In the genomic region with DNA sequence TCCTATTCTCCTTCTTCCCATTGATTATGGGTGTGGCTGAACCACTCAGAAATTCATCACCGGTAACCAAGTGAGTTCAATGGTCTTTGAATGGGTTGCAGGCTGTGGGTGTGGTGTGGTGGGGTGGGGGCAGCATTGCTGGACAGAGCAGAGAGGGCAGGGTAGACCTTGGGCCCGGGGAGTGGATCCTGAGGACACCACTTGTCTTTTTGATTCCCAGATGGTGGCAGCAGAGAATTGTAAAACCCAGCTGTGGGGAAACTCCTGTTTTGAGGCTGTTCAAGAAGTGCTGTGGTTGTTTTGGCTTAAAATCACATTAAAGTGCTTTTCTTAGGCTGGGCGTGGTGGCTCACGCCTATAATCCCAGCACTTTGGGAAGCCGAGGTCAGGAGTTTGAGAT, we compare ENCODE assay signal across 8 cellular contexts. TPM values are rescaled to one million over a fixed set of nuclear protein-coding genes. Genes with fewer than 3 reads are reported as not detected.
DNase-seq lines count a peak whose midpoint lies in the region; ATAC-seq and TF ChIP-seq lines count a peak whose summit lies in the region.

No MANE protein-coding gene starts in this region.

- H3K9me3 ChIP-seq in OCI-LY1 (ENCODE audit: low read length): no peaks in the 10 kb centered on the region

- CTCF ChIA-PET in activated CD8-positive, alpha-beta T cell treated with anti-CD3 and anti-CD28 coated beads for 36 hours (lab: Charles Lee): interaction anchor here (0.8 to 1.6 kb wide), 5 partner anchors 12 to 257 kb away, joined by 3 to 5 read pairs (median 3); no protein-coding TSS in a partner anchor
- CTCF ChIA-PET in activated CD8-positive, alpha-beta T cell treated with anti-CD3 and anti-CD28 coated beads, Interleukin-2, amount 10 ng/mL, durations not matched to agents 7 days and 5 days (lab: Charles Lee): interaction anchor here (1.1 to 1.4 kb wide), 2 partner anchors 241 to 242 kb away, joined by 4 read pairs; no protein-coding TSS in a partner anchor

- H3K79me2 ChIP-seq in OCI-LY1 (ENCODE audit: insufficient read depth, low read length): no peaks in the 10 kb centered on the region

- peak overlapping the region; percentile 1 for H3K27ac ChIP-seq in OCI-LY1 (ENCODE audit: low read depth, low read length, poor library complexity, severe bottlenecking)

- no peak overlapping the region for H3K4me3 ChIP-seq in OCI-LY1 (ENCODE audit: low read depth, low read length, poor library complexity, severe bottlenecking)

- TF ChIP-seq CTCF in activated CD8-positive, alpha-beta T cell treated with anti-CD3 and anti-CD28 coated beads for 36 hours (IDR thresholded peaks at IDR 0.05): no peak
- peak; percentile 66 for TF ChIP-seq CTCF in OCI-LY1 (IDR thresholded peaks at IDR 0.05; ENCODE audit: low read length)
- no peak for TF ChIP-seq CTCF in endothelial cell (IDR thresholded peaks at IDR 0.05; ENCODE audit: unreplicated experiment)
- TF ChIP-seq CTCF in neural crest cell (conservative IDR thresholded peaks at IDR 0.05): peak; percentile 45

- intact Hi-C loops in activated CD8-positive, alpha-beta T cell treated with anti-CD3 and anti-CD28 coated beads for 36 hours (cut with micrococcal nuclease): no loop called here

- no peaks in the 10 kb centered on the region for H3K36me3 ChIP-seq in OCI-LY1 (ENCODE audit: insufficient read depth, low read length)

- peaks cover 2% of the 10 kb centered on the region for H3K4me1 Mint-ChIP-seq in activated CD8-positive, alpha-beta T cell treated with anti-CD3 and anti-CD28 coated beads for 36 hours (ENCODE audit: low read depth)
- no peaks in the 10 kb centered on the region for H3K4me1 Mint-ChIP-seq in activated CD8-positive, alpha-beta T cell treated with anti-CD3 and anti-CD28 coated beads, Interleukin-2, amount 10 ng/mL, durations not matched to agents 7 days and 5 days (ENCODE audit: low read depth)
- H3K4me1 Mint-ChIP-seq in endothelial cell (ENCODE audit: unreplicated experiment) (no peaks in the 10 kb centered on the region), neural crest cell (peaks cover 5% of the 10 kb centered on the region)

- no peak overlapping the region for H3K4me3 Mint-ChIP-seq in activated CD8-positive, alpha-beta T cell treated with anti-CD3 and anti-CD28 coated beads for 36 hours
- H3K4me3 Mint-ChIP-seq in activated CD8-positive, alpha-beta T cell treated with anti-CD3 and anti-CD28 coated beads, Interleukin-2, amount 10 ng/mL, durations not matched to agents 7 days and 5 days: no peak overlapping the region
- H3K4me3 Mint-ChIP-seq in endothelial cell (ENCODE audit: unreplicated experiment): no peak overlapping the region
- no peak overlapping the region for H3K4me3 Mint-ChIP-seq in neural crest cell

- no peaks in the 10 kb centered on the region for H3K36me3 Mint-ChIP-seq in activated CD8-positive, alpha-beta T cell treated with anti-CD3 and anti-CD28 coated beads for 36 hours (ENCODE audit: low read depth)
- H3K36me3 Mint-ChIP-seq in activated CD8-positive, alpha-beta T cell treated with anti-CD3 and anti-CD28 coated beads, Interleukin-2, amount 10 ng/mL, durations not matched to agents 7 days and 5 days (ENCODE audit: low read depth): no peaks in the 10 kb centered on the region
- no peaks in the 10 kb centered on the region for H3K36me3 Mint-ChIP-seq in endothelial cell (ENCODE audit: low read depth, unreplicated experiment)
- no peaks in the 10 kb centered on the region for H3K36me3 Mint-ChIP-seq in neural crest cell (ENCODE audit: low read depth)

- H4K20me1 ChIP-seq in OCI-LY1 (ENCODE audit: insufficient read depth, low read length): no peaks in the 10 kb centered on the region

- H2AFZ ChIP-seq in OCI-LY1 (ENCODE audit: low read length): no peak overlapping the region

- no peaks in the 10 kb centered on the region for H3F3A ChIP-seq in OCI-LY1 (ENCODE audit: insufficient read depth, low read length)

- peaks cover 1% of the 10 kb centered on the region for H3K9me3 Mint-ChIP-seq in activated CD8-positive, alpha-beta T cell treated with anti-CD3 and anti-CD28 coated beads for 36 hours
- H3K9me3 Mint-ChIP-seq in activated CD8-positive, alpha-beta T cell treated with anti-CD3 and anti-CD28 coated beads, Interleukin-2, amount 10 ng/mL, durations not matched to agents 7 days and 5 days (ENCODE audit: insufficient read depth): no peaks in the 10 kb centered on the region
- H3K9me3 Mint-ChIP-seq in endothelial cell (ENCODE audit: unreplicated experiment) (no peaks in the 10 kb centered on the region), neural crest cell (peaks cover 4% of the 10 kb centered on the region)

- H3K9me2 ChIP-seq in OCI-LY1 (ENCODE audit: low read depth, low read length): no peaks in the 10 kb centered on the region

- no peaks in the 10 kb centered on the region for H3K27me3 ChIP-seq in OCI-LY1 (ENCODE audit: insufficient read depth, low read length)

- H3K4me1 ChIP-seq in OCI-LY1 (ENCODE audit: insufficient read depth, low read length, severe bottlenecking): peaks cover 16% of the 10 kb centered on the region

- ATAC-seq in activated CD8-positive, alpha-beta T cell treated with anti-CD3 and anti-CD28 coated beads for 36 hours: peak; percentile 45
- ATAC-seq in activated CD8-positive, alpha-beta T cell treated with anti-CD3 and anti-CD28 coated beads, Interleukin-2, amount 10 ng/mL, durations not matched to agents 7 days and 5 days: no peak
- ATAC-seq in GM21723 (IDR thresholded peaks at IDR 0.05; ENCODE audit: unreplicated experiment): no peak
- no peak for ATAC-seq in HG03045 (IDR thresholded peaks at IDR 0.05; ENCODE audit: unreplicated experiment)

- POLR2A ChIA-PET in activated CD8-positive, alpha-beta T cell treated with anti-CD3 and anti-CD28 coated beads for 36 hours (lab: Charles Lee): no interaction called here
- POLR2A ChIA-PET in activated CD8-positive, alpha-beta T cell treated with anti-CD3 and anti-CD28 coated beads, Interleukin-2, amount 10 ng/mL, durations not matched to agents 7 days and 5 days (lab: Charles Lee): no interaction called here

- H3K27me3 Mint-ChIP-seq in activated CD8-positive, alpha-beta T cell treated with anti-CD3 and anti-CD28 coated beads for 36 hours: no peaks in the 10 kb centered on the region
- peaks cover 3% of the 10 kb centered on the region for H3K27me3 Mint-ChIP-seq in activated CD8-positive, alpha-beta T cell treated with anti-CD3 and anti-CD28 coated beads, Interleukin-2, amount 10 ng/mL, durations not matched to agents 7 days and 5 days (ENCODE audit: low read depth)
- H3K27me3 Mint-ChIP-seq in endothelial cell (ENCODE audit: unreplicated experiment): peaks cover 1% of the 10 kb centered on the region
- H3K27me3 Mint-ChIP-seq in neural crest cell (ENCODE audit: low read depth): peaks cover 3% of the 10 kb centered on the region

- no peak overlapping the region; the same call in 1 of the 2 replicates for H3K9ac ChIP-seq in OCI-LY1 (ENCODE audit: low read length)

- H3K27ac Mint-ChIP-seq in activated CD8-positive, alpha-beta T cell treated with anti-CD3 and anti-CD28 coated beads for 36 hours: no peak overlapping the region
- H3K27ac Mint-ChIP-seq in activated CD8-positive, alpha-beta T cell treated with anti-CD3 and anti-CD28 coated beads, Interleukin-2, amount 10 ng/mL, durations not matched to agents 7 days and 5 days: no peak overlapping the region
- H3K27ac Mint-ChIP-seq in endothelial cell (ENCODE audit: unreplicated experiment) (no peak overlapping the region), neural crest cell (ENCODE audit: unreplicated experiment) (no peak overlapping the region)

- no peak overlapping the region; the same call in 1 of the 2 replicates for H3K4me2 ChIP-seq in OCI-LY1 (ENCODE audit: low read length)

- DNase-seq in activated CD8-positive, alpha-beta T cell treated with anti-CD3 and anti-CD28 coated beads for 36 hours: no peak
- no peak for DNase-seq in activated CD8-positive, alpha-beta T cell treated with anti-CD3 and anti-CD28 coated beads, Interleukin-2, amount 10 ng/mL, durations not matched to agents 7 days and 5 days
- peak; percentile 19 for DNase-seq in endothelial cell (ENCODE audit: low spot score)
- DNase-seq in neural crest cell (ENCODE audit: low read depth, low spot score): no peak
- DNase-seq in NCI-H1694 treated with DMSO at 0.1 percent for 48 hours (lab: John Stamatoyannopoulos, UW): no peak

RNA-seq across cellular contexts. Expression of gene RGCC, which starts 45.8 kb away (rescaled TPM):
- total RNA-seq in activated CD8-positive, alpha-beta T cell treated with anti-CD3 and anti-CD28 coated beads for 36 hours: 100 to 1,000 TPM; 135 to 143 TPM
- 10 to 100 TPM; 23.8 to 23.9 TPM for total RNA-seq in activated CD8-positive, alpha-beta T cell treated with anti-CD3 and anti-CD28 coated beads, Interleukin-2, amount 10 ng/mL, durations not matched to agents 7 days and 5 days
- 0.77 TPM for total RNA-seq in endothelial cell (ENCODE audit: unreplicated experiment)
- 1.7 and 2.0 TPM in 2 replicates for total RNA-seq in neural crest cell

Comparison
In these comparisons a context has a peak if more than half of its experiments do, and no peak if none do; other contexts are left out.
1. RNA of gene RGCC, which starts 45.8 kb away (total RNA-seq): 135 to 143 TPM in activated CD8-positive, alpha-beta T cell treated with anti-CD3 and anti-CD28 coated beads for 36 hours; 23.8 to 23.9 TPM in activated CD8-positive, alpha-beta T cell treated with anti-CD3 and anti-CD28 coated beads, Interleukin-2, amount 10 ng/mL, durations not matched to agents 7 days and 5 days, 1.7 to 2.0 TPM in neural crest cell and 0.77 TPM in endothelial cell (single experiment); every median in the first group is over 4 times any median in the second.
2. CTCF ChIP-seq: peak in OCI-LY1 (single experiment) and neural crest cell (single experiment); none in activated CD8-positive, alpha-beta T cell treated with anti-CD3 and anti-CD28 coated beads for 36 hours (single experiment) and endothelial cell (single experiment).